Comparison of ENCODE assay signal across 1 cellular context in genomic region chr2:241665731-241666440, GRCh38.
TF ChIP-seq lines count a peak whose summit lies in the region.

No MANE protein-coding gene starts in this region.

TF ChIP-seq in endothelial cell of umbilical vein, 7 proteins besides CTCF, POLR2A, EP300 and RAD21 (continued from another document):
- TF ChIP-seq MAX (IDR thresholded peaks at IDR 0.05; ENCODE audit: insufficient read depth, insufficient read length) (no peak), MYC (IDR thresholded peaks at IDR 0.05; ENCODE audit: low read depth, low read length) (no peak), FOS (IDR thresholded peaks at IDR 0.05; ENCODE audit: borderline replicate concordance, insufficient read depth, low read length) (no peak), JUN (IDR thresholded peaks at IDR 0.05; ENCODE audit: borderline replicate concordance, insufficient read depth, insufficient read length, low read depth) (no peak), POLR2AphosphoS5 (IDR thresholded peaks at IDR 0.05; ENCODE audit: insufficient read depth, low read depth, low read length) (no peak), EZH2 (IDR thresholded peaks at IDR 0.05; ENCODE audit: borderline replicate concordance, low read depth, low read length, severe bottlenecking) (no peak)
